Comparison of ENCODE assay signal across 2 cellular contexts in the genomic region with DNA sequence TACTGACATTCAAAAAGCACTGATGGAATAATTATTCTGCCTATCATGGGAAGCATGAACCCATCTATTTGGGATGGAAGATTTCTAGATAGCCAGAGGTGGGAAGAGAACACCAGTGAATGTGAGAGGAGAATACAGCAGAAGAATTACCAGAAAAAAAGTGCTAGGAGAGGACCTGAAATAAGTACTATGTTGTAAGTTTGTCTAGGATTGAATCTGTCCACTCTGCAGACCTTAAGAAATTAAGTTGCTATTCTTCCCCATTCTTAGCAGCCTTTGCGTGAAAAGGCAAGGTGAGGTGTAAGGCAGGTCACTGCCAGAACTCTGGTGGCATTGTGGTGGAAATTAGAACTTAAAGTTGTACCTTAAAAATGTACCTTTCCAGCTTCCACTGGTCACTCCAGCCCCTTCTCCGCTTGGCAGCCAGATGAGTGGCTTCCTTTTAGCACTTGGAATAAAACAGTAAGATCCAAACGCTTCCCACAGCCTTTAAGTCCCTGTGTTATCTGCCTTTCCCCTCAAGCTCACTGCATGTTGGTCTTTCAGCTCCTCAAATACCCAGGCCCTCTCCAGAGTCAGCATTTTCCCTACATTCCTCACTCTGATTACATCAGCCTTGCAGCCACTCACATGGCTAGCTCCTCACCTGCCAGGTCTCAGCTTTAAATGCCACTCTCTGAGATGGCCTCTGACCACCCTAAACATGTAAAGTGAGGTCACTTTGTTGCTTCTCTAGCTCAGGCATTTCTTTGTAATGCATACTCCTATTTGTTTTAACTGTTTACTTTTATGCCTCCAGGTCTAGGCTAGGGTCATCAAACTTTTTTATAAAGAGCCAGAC.
TF ChIP-seq lines count a peak whose summit lies in the region.

No MANE protein-coding gene starts in this region.

TF ChIP-seq in SK-N-SH, 30 proteins besides CTCF, POLR2A, EP300 and RAD21 (continued from another document):
- TF ChIP-seq FOXJ3 (CRISPR knock-in tag; IDR thresholded peaks at IDR 0.05) (no peak), NRF1 (IDR thresholded peaks at IDR 0.05; ENCODE audit: low read depth, low read length) (no peak), MEF2A (IDR thresholded peaks at IDR 0.05; ENCODE audit: borderline replicate concordance, low read depth) (no peak), TEAD4 (IDR thresholded peaks at IDR 0.05; ENCODE audit: borderline replicate concordance, insufficient read depth) (no peak)

TF ChIP-seq in PFSK-1, 5 proteins besides CTCF, POLR2A, EP300 and RAD21 (continued from another document):
- TF ChIP-seq TAF1 (IDR thresholded peaks at IDR 0.05; ENCODE audit: borderline replicate concordance, insufficient read depth, low read length) = no peak
- no peak for TF ChIP-seq FOXP2 (optimal IDR thresholded peaks at IDR 0.05; ENCODE audit: borderline replicate concordance, extremely low read depth, extremely low read length, insufficient read depth)
TF ChIP-seq in PFSK-1: peak in this region for 1.
